In genomic region chr10:114917927-114918672, GRCh38 we compare ENCODE assay signal across 14 cellular contexts. TPM values are rescaled to one million over a fixed set of nuclear protein-coding genes. Genes with fewer than 3 reads are reported as not detected.
DNase-seq lines count a peak whose midpoint lies in the region; ATAC-seq, FAIRE-seq and TF ChIP-seq lines count a peak whose summit lies in the region.
"Had no signal": no experiment of that assay in that cellular context is flagged by ENCODE, and none has a peak within 500 bp of the region (broad histone marks: within the 10 kb centered on the region; RNA-seq: fewer than 3 reads in every experiment).

No MANE protein-coding gene starts in this region.

- H3K9ac ChIP-seq in mesenchymal stem cell (ENCODE audit: low read length): no peak overlapping the region

- 26% methylated on average over 3 of the region's 3 CpGs for WGBS in mesenchymal stem cell

- H3K27ac Mint-ChIP-seq in natural killer cell treated with Interleukin-12 subunit alpha and Interleukin-12 subunit beta and Interleukin-15 and Interleukin-18, amount 100 ng/mL, for 72 hours: no peak overlapping the region

- H3K9me3 Mint-ChIP-seq in natural killer cell treated with Interleukin-12 subunit alpha and Interleukin-12 subunit beta and Interleukin-15 and Interleukin-18, amount 100 ng/mL, for 72 hours: no peaks in the 10 kb centered on the region

- H3K36me3 Mint-ChIP-seq in natural killer cell treated with Interleukin-12 subunit alpha and Interleukin-12 subunit beta and Interleukin-15 and Interleukin-18, amount 100 ng/mL, for 72 hours: no peaks in the 10 kb centered on the region

- H3K27me3 ChIP-seq in HAP-1 (ENCODE audit: low read depth) (no peaks in the 10 kb centered on the region; the same call in 1 of the 2 replicates), bronchial epithelial cell (ENCODE audit: control insufficient read depth, insufficient read depth, low read length) (no peaks in the 10 kb centered on the region), mesenchymal stem cell (ENCODE audit: control insufficient read depth in 1 of 2, insufficient read depth in 1 of 2, low read length in 2 of 2) (no peaks in the 10 kb centered on the region)
- H3K27me3 ChIP-seq: adrenal gland, thyroid gland had no signal

- H2BK15ac ChIP-seq in mesenchymal stem cell (ENCODE audit: low read depth, poor library complexity, severe bottlenecking): no peak overlapping the region

- ATAC-seq in natural killer cell treated with Interleukin-12 subunit alpha and Interleukin-12 subunit beta and Interleukin-15 and Interleukin-18, amount 100 ng/mL, for 72 hours: no peak
- ATAC-seq in GM18858 (IDR thresholded peaks at IDR 0.05; ENCODE audit: unreplicated experiment) (no peak), GM21619 (IDR thresholded peaks at IDR 0.05; ENCODE audit: unreplicated experiment) (no peak)
- ATAC-seq: left ventricle myocardium superior had no signal

- no peak overlapping the region for H3K4me2 ChIP-seq in mesenchymal stem cell (ENCODE audit: low read length, poor library complexity, severe bottlenecking)

- no peak overlapping the region for H3K4ac ChIP-seq in mesenchymal stem cell (ENCODE audit: low read depth in 1 of 2, low read length in 2 of 2)

- H4K91ac ChIP-seq in mesenchymal stem cell (ENCODE audit: low read length): no peak overlapping the region

- H3K18ac ChIP-seq in mesenchymal stem cell (ENCODE audit: low read depth in 1 of 2, low read length in 2 of 2): no peak overlapping the region

- no peak overlapping the region for H2AK5ac ChIP-seq in mesenchymal stem cell (ENCODE audit: low read length, severe bottlenecking)

- H3K23ac ChIP-seq in mesenchymal stem cell (ENCODE audit: low read length in 2 of 2): no peak overlapping the region

- in situ Hi-C loops in HAP-1 (cut with MboI; ENCODE audit: low sequenced_read_pairs): no loop called here

- DNase-seq in HAP-1 (ENCODE audit: low spot score in 2 of 2) (peak; percentile 40 to 85), NCI-H510A treated with DMSO at 0.1 percent for 48 hours (lab: John Stamatoyannopoulos, UW) (peak; percentile 61), bronchial epithelial cell (ENCODE audit: low read depth) (peak; percentile 90), mesenchymal stem cell (peak; percentile 69), hepatic stellate cell (ENCODE audit: low spot score) (no peak)
- DNase-seq in natural killer cell treated with Interleukin-12 subunit alpha and Interleukin-12 subunit beta and Interleukin-15 and Interleukin-18, amount 100 ng/mL, for 72 hours (ENCODE audit: low spot score): no peak
- DNase-seq: activated CD8-positive, alpha-beta memory T cell treated with anti-CD3 and anti-CD28 coated beads, Interleukin-2, amount 50 U/mL, for 48 hours; adrenal gland; left ventricle myocardium superior; SHP77; stimulated activated CD4-positive, alpha-beta T cell treated with anti-CD3 and anti-CD28 coated beads, Interleukin-12 subunit alpha, Interleukin-12 subunit beta, amount 100 ng/mL, for 4 hours; thyroid gland had no signal

- H3K4me3 ChIP-seq in HAP-1 (no peak overlapping the region), bronchial epithelial cell (ENCODE audit: low read depth, low read length) (no peak overlapping the region), mesenchymal stem cell (ENCODE audit: insufficient read depth in 1 of 2, low read depth in 1 of 2, low read length in 2 of 2) (no peak overlapping the region)
- H3K4me3 ChIP-seq: adrenal gland, thyroid gland had no signal

- no peak for TF ChIP-seq CTCF in bronchial epithelial cell (IDR thresholded peaks at IDR 0.05; ENCODE audit: insufficient read depth, low read length, severe bottlenecking)

- H3K14ac ChIP-seq in mesenchymal stem cell (ENCODE audit: low read length in 2 of 2): no peak overlapping the region

- peak overlapping the region; percentile 87 for H3K27ac ChIP-seq in mesenchymal stem cell (ENCODE audit: low read length, poor library complexity, severe bottlenecking)
- H3K27ac ChIP-seq: adrenal gland, thyroid gland had no signal

- peaks cover 7 to 8% of the 10 kb centered on the region in 2 donors for H3K27me3 Mint-ChIP-seq in natural killer cell treated with Interleukin-12 subunit alpha and Interleukin-12 subunit beta and Interleukin-15 and Interleukin-18, amount 100 ng/mL, for 72 hours

- H2BK120ac ChIP-seq in mesenchymal stem cell (ENCODE audit: low read depth, low read length): no peak overlapping the region

- no peaks in the 10 kb centered on the region for H3K9me3 ChIP-seq in HAP-1
- H3K9me3 ChIP-seq in mesenchymal stem cell (ENCODE audit: control insufficient read depth, low read length): no peaks in the 10 kb centered on the region
- H3K9me3 ChIP-seq: adrenal gland, thyroid gland had no signal

- H2BK12ac ChIP-seq in mesenchymal stem cell (ENCODE audit: low read length in 2 of 2): no peak overlapping the region

- H3K4me1 Mint-ChIP-seq in natural killer cell treated with Interleukin-12 subunit alpha and Interleukin-12 subunit beta and Interleukin-15 and Interleukin-18, amount 100 ng/mL, for 72 hours (ENCODE audit: low read depth in 2 of 2): no peaks in the 10 kb centered on the region

- H4K8ac ChIP-seq in mesenchymal stem cell (ENCODE audit: low read length): no peak overlapping the region

- no peak overlapping the region for H2BK5ac ChIP-seq in mesenchymal stem cell (ENCODE audit: low read depth, low read length, poor library complexity, severe bottlenecking)

- H2AFZ ChIP-seq in mesenchymal stem cell (ENCODE audit: low read depth, low read length): no peak overlapping the region

- H3K36me3 ChIP-seq in HAP-1 (replicated peaks) (no peaks in the 10 kb centered on the region), bronchial epithelial cell (ENCODE audit: control insufficient read depth, insufficient read depth, low read length) (no peaks in the 10 kb centered on the region), mesenchymal stem cell (ENCODE audit: control insufficient read depth in 1 of 2, insufficient read depth in 2 of 2, low read depth in 1 of 2, low read length in 2 of 2) (no peaks in the 10 kb centered on the region)
- H3K36me3 ChIP-seq: adrenal gland, thyroid gland had no signal

- FAIRE-seq in bronchial epithelial cell (lab: Jason Lieb, UNC): no peak

- peaks cover 3% of the 10 kb centered on the region for H3K79me1 ChIP-seq in mesenchymal stem cell (replicated peaks; ENCODE audit: low read length, poor library complexity, severe bottlenecking)

- H3K4me1 ChIP-seq in HAP-1 (peaks cover 16% of the 10 kb centered on the region), mesenchymal stem cell (ENCODE audit: control insufficient read depth, insufficient read depth, low read depth, low read length) (peaks cover 13% of the 10 kb centered on the region)
- H3K4me1 ChIP-seq: adrenal gland, thyroid gland had no signal

- H3K4me3 Mint-ChIP-seq in natural killer cell treated with Interleukin-12 subunit alpha and Interleukin-12 subunit beta and Interleukin-15 and Interleukin-18, amount 100 ng/mL, for 72 hours: no peak overlapping the region

RNA-seq across cellular contexts. Expression of gene TRUB1, which starts 19.9 kb away (rescaled TPM):
- total RNA-seq in bronchial epithelial cell: 26.6 and 31.0 TPM in 2 replicates
- polyA plus RNA-seq in mesenchymal stem cell (2013, experiment 1 of 2): 13.5 TPM
- polyA plus RNA-seq in mesenchymal stem cell (2013, experiment 2 of 2): 14.5 TPM
- 10 to 100 TPM; 10.4 to 19.4 TPM for total RNA-seq in natural killer cell treated with Interleukin-12 subunit alpha and Interleukin-12 subunit beta and Interleukin-15 and Interleukin-18, amount 100 ng/mL, for 72 hours

Comparison
In these comparisons a context has a peak if more than half of its experiments do, and no peak if none do; other contexts are left out.
1. DNase-seq: peak in HAP-1 (2 of 2), NCI-H510A treated with DMSO at 0.1 percent for 48 hours (single experiment), bronchial epithelial cell (single experiment) and mesenchymal stem cell (single experiment); none in natural killer cell treated with Interleukin-12 subunit alpha and Interleukin-12 subunit beta and Interleukin-15 and Interleukin-18, amount 100 ng/mL, for 72 hours (single experiment) and hepatic stellate cell (single experiment).